Comparison of ENCODE assay signal across 4 cellular contexts in genomic region chr19:22918221-22918620, GRCh38.
"Had no signal": no experiment of that assay in that cellular context is flagged by ENCODE, and none has a peak within 500 bp of the region (broad histone marks: within the 10 kb centered on the region; RNA-seq: fewer than 3 reads in every experiment).

No MANE protein-coding gene starts in this region.

- H3K4me3 Mint-ChIP-seq: GM23338, H9, IgD-negative memory B cell had no signal

- H2AFZ ChIP-seq: GM23338 had no signal

- H3K4me1 Mint-ChIP-seq: GM23338, H9, IgD-negative memory B cell had no signal

- H3K4me3 ChIP-seq: GM23338 had no signal

- H3K27ac Mint-ChIP-seq: GM23338, H9, IgD-negative memory B cell had no signal

- H3K4me2 ChIP-seq: GM23338 had no signal

- DNase-seq: H9, HCEC 1CT had no signal

- H3K27me3 Mint-ChIP-seq: IgD-negative memory B cell had no signal

- H3K36me3 Mint-ChIP-seq: IgD-negative memory B cell had no signal
